Comparison of ENCODE assay signal across 1 cellular context in genomic region chr16:66487580-66488235, GRCh38.
TF ChIP-seq lines count a peak whose summit lies in the region.

No MANE protein-coding gene starts in this region.

TF ChIP-seq in SK-N-SH treated with all-trans-retinoic acid at 6 μM for 48 hours, 23 proteins besides CTCF, POLR2A, EP300 and RAD21 (continued from another document):
- TF ChIP-seq GLIS3 (CRISPR knock-in tag; IDR thresholded peaks at IDR 0.05): no peak
